Comparison of ENCODE assay signal across 10 cellular contexts in genomic region chr18:8450013-8450412, GRCh38.
DNase-seq lines count a peak whose midpoint lies in the region; ATAC-seq and TF ChIP-seq lines count a peak whose summit lies in the region.
"Had no signal": no experiment of that assay in that cellular context is flagged by ENCODE, and none has a peak within 500 bp of the region (broad histone marks: within the 10 kb centered on the region; RNA-seq: fewer than 3 reads in every experiment).

No MANE protein-coding gene starts in this region.

- peaks cover 6% of the 10 kb centered on the region for H3K4me1 Mint-ChIP-seq in neural crest cell
- no peaks in the 10 kb centered on the region for H3K4me1 Mint-ChIP-seq in activated T-helper 1 cell treated with anti-CD3 and anti-CD28 coated beads, Interleukin-12 subunit alpha, Interleukin-12 subunit beta, Interleukin-2, Interleukin-4 antibody, amounts not matched to agents 30 ng/mL and 10 ng/mL and 1 ng/mL, durations not matched to agents 14 hours and 24 hours and 36 hours (ENCODE audit: low read depth)
- H3K4me1 Mint-ChIP-seq: stimulated activated effector memory CD8-positive, alpha-beta T cell treated with anti-CD3 and anti-CD28 coated beads, Interleukin-12 subunit alpha, Interleukin-12 subunit beta, amount 100 ng/mL, for 72 hours had no signal

- no peaks in the 10 kb centered on the region for H3K36me3 Mint-ChIP-seq in neural crest cell (ENCODE audit: low read depth)
- H3K36me3 Mint-ChIP-seq in activated T-helper 1 cell treated with anti-CD3 and anti-CD28 coated beads, Interleukin-12 subunit alpha, Interleukin-12 subunit beta, Interleukin-2, Interleukin-4 antibody, amounts not matched to agents 30 ng/mL and 10 ng/mL and 1 ng/mL, durations not matched to agents 14 hours and 24 hours and 36 hours (ENCODE audit: low read depth): no peaks in the 10 kb centered on the region
- H3K36me3 Mint-ChIP-seq: stimulated activated effector memory CD8-positive, alpha-beta T cell treated with anti-CD3 and anti-CD28 coated beads, Interleukin-12 subunit alpha, Interleukin-12 subunit beta, amount 100 ng/mL, for 72 hours had no signal

- intact Hi-C loops in mammary epithelial cell (cut with micrococcal nuclease): no loop called here
- intact Hi-C loops in activated T-helper 1 cell treated with anti-CD3 and anti-CD28 coated beads, Interleukin-12 subunit alpha, Interleukin-12 subunit beta, Interleukin-2, Interleukin-4 antibody, amounts not matched to agents 30 ng/mL and 10 ng/mL and 1 ng/mL, durations not matched to agents 14 hours and 24 hours and 36 hours (cut with micrococcal nuclease): no loop called here

- WGBS in mammary epithelial cell (ENCODE audit: low coverage, missing lambda C conversion rate): 68% methylated on average over 5 of the region's 5 CpGs

- H4K20me1 ChIP-seq in DOHH2 (ENCODE audit: control insufficient read depth, insufficient read depth, low read depth, low read length) (no peaks in the 10 kb centered on the region), mammary epithelial cell (ENCODE audit: insufficient read depth, low read length) (no peaks in the 10 kb centered on the region)

- TF ChIP-seq CTCF in DOHH2 (IDR thresholded peaks at IDR 0.05; ENCODE audit: low read depth, low read length, poor library complexity, severe bottlenecking) (peak; percentile 80), mammary epithelial cell (conservative IDR thresholded peaks at IDR 0.05 in 1 of 2, IDR thresholded peaks at IDR 0.05 in 1 of 2; ENCODE audit: extremely low read depth in 1 of 2, insufficient read depth in 1 of 2, low read depth in 1 of 2, low read length in 2 of 2) (peak; percentile 50 to 52), neural crest cell (conservative IDR thresholded peaks at IDR 0.05) (peak; percentile 62)

- CTCF ChIA-PET in mammary epithelial cell (lab: Charles Lee; ENCODE audit: low non-redundant PET): no interaction called here

- no peak for ATAC-seq in HG03280 (IDR thresholded peaks at IDR 0.05; ENCODE audit: unreplicated experiment)
- ATAC-seq: stimulated activated effector memory CD8-positive, alpha-beta T cell treated with anti-CD3 and anti-CD28 coated beads, Interleukin-12 subunit alpha, Interleukin-12 subunit beta, amount 100 ng/mL, for 72 hours had no signal

- H3K9me3 ChIP-seq in DOHH2 (ENCODE audit: control insufficient read depth, insufficient read depth, low read length): no peaks in the 10 kb centered on the region
- H3K9me3 ChIP-seq in mammary epithelial cell (replicated peaks; ENCODE audit: insufficient read depth, low read length): no peaks in the 10 kb centered on the region

- H3K4me1 ChIP-seq in DOHH2 (ENCODE audit: control insufficient read depth, low read length) (no peaks in the 10 kb centered on the region), mammary epithelial cell (ENCODE audit: insufficient read depth, low read length) (peaks cover 5% of the 10 kb centered on the region)

- in situ Hi-C loops in KBM-7 (cut with MboI; ENCODE audit: low pct_unique_long_range_greater_than_20kb, low sequenced_read_pairs) (no loop called here), mammary epithelial cell (cut with MboI; ENCODE audit: low sequenced_read_pairs in 2 of 2) (no loop called here)

- H3K27ac ChIP-seq in DOHH2 (ENCODE audit: low read depth, low read length) (no peak overlapping the region), mammary epithelial cell (ENCODE audit: insufficient read depth, low read depth, low read length) (no peak overlapping the region)

- no peak overlapping the region for H3K9ac ChIP-seq in mammary epithelial cell (ENCODE audit: insufficient read depth, low read length)

- DNase-seq in KBM-7: peak; percentile 20
- DNase-seq in mammary epithelial cell: no peak
- no peak for DNase-seq in neural crest cell (ENCODE audit: low read depth, low spot score)
- DNase-seq in activated T-cell treated with anti-CD3 and anti-CD28 coated beads for 4 hours: no peak
- no peak for DNase-seq in NCI-H187 (lab: John Stamatoyannopoulos, UW)
- no peak for DNase-seq in activated T-helper 1 cell treated with anti-CD3 and anti-CD28 coated beads, Interleukin-12 subunit alpha, Interleukin-12 subunit beta, Interleukin-2, Interleukin-4 antibody, amounts not matched to agents 30 ng/mL and 10 ng/mL and 1 ng/mL, durations not matched to agents 14 hours and 24 hours and 36 hours (ENCODE audit: low spot score)
- DNase-seq: RPMI8226 had no signal

- peaks cover 7% of the 10 kb centered on the region for H3K9me3 Mint-ChIP-seq in neural crest cell
- no peaks in the 10 kb centered on the region for H3K9me3 Mint-ChIP-seq in activated T-helper 1 cell treated with anti-CD3 and anti-CD28 coated beads, Interleukin-12 subunit alpha, Interleukin-12 subunit beta, Interleukin-2, Interleukin-4 antibody, amounts not matched to agents 30 ng/mL and 10 ng/mL and 1 ng/mL, durations not matched to agents 14 hours and 24 hours and 36 hours
- H3K9me3 Mint-ChIP-seq: stimulated activated effector memory CD8-positive, alpha-beta T cell treated with anti-CD3 and anti-CD28 coated beads, Interleukin-12 subunit alpha, Interleukin-12 subunit beta, amount 100 ng/mL, for 72 hours had no signal

- H3K79me2 ChIP-seq in DOHH2 (ENCODE audit: control insufficient read depth, low read length) (no peaks in the 10 kb centered on the region), mammary epithelial cell (ENCODE audit: insufficient read depth, low read length) (no peaks in the 10 kb centered on the region)

- BruUV-seq in mammary epithelial cell (replicated peaks; lab: Mats Ljungman, UMichigan): no TSS peak

- H3K36me3 ChIP-seq in DOHH2 (ENCODE audit: control insufficient read depth, low read length) (no peaks in the 10 kb centered on the region), mammary epithelial cell (ENCODE audit: insufficient read depth, low read length) (no peaks in the 10 kb centered on the region)

- H2AFZ ChIP-seq in mammary epithelial cell (ENCODE audit: low read depth, low read length): no peak overlapping the region

- no peaks in the 10 kb centered on the region for H3F3A ChIP-seq in DOHH2 (ENCODE audit: control insufficient read depth, insufficient read depth)

- no peak overlapping the region for H3K4me2 ChIP-seq in DOHH2 (ENCODE audit: low read length)
- no peak overlapping the region for H3K4me2 ChIP-seq in mammary epithelial cell (ENCODE audit: insufficient read depth, low read depth, low read length)

- dilution Hi-C loops in mammary epithelial cell (cut with HindIII; ENCODE audit: low sequenced_read_pairs): no loop called here

- no peak overlapping the region for H3K4me3 Mint-ChIP-seq in neural crest cell
- H3K4me3 Mint-ChIP-seq in activated T-helper 1 cell treated with anti-CD3 and anti-CD28 coated beads, Interleukin-12 subunit alpha, Interleukin-12 subunit beta, Interleukin-2, Interleukin-4 antibody, amounts not matched to agents 30 ng/mL and 10 ng/mL and 1 ng/mL, durations not matched to agents 14 hours and 24 hours and 36 hours: no peak overlapping the region
- H3K4me3 Mint-ChIP-seq: stimulated activated effector memory CD8-positive, alpha-beta T cell treated with anti-CD3 and anti-CD28 coated beads, Interleukin-12 subunit alpha, Interleukin-12 subunit beta, amount 100 ng/mL, for 72 hours had no signal

- no peaks in the 10 kb centered on the region for H3K27me3 Mint-ChIP-seq in neural crest cell (ENCODE audit: low read depth)
- peaks cover 4% of the 10 kb centered on the region for H3K27me3 Mint-ChIP-seq in activated T-helper 1 cell treated with anti-CD3 and anti-CD28 coated beads, Interleukin-12 subunit alpha, Interleukin-12 subunit beta, Interleukin-2, Interleukin-4 antibody, amounts not matched to agents 30 ng/mL and 10 ng/mL and 1 ng/mL, durations not matched to agents 14 hours and 24 hours and 36 hours (ENCODE audit: insufficient read depth)

- no peak overlapping the region for H3K4me3 ChIP-seq in DOHH2 (ENCODE audit: low read length)
- no peak overlapping the region for H3K4me3 ChIP-seq in mammary epithelial cell (replicated peaks in 1 of 3; ENCODE audit: insufficient read depth in 1 of 3, low read depth in 2 of 3, low read length in 3 of 3)

- no peak overlapping the region for H3K27ac Mint-ChIP-seq in neural crest cell (ENCODE audit: unreplicated experiment)
- no peak overlapping the region for H3K27ac Mint-ChIP-seq in activated T-helper 1 cell treated with anti-CD3 and anti-CD28 coated beads, Interleukin-12 subunit alpha, Interleukin-12 subunit beta, Interleukin-2, Interleukin-4 antibody, amounts not matched to agents 30 ng/mL and 10 ng/mL and 1 ng/mL, durations not matched to agents 14 hours and 24 hours and 36 hours
- H3K27ac Mint-ChIP-seq: stimulated activated effector memory CD8-positive, alpha-beta T cell treated with anti-CD3 and anti-CD28 coated beads, Interleukin-12 subunit alpha, Interleukin-12 subunit beta, amount 100 ng/mL, for 72 hours had no signal

- H3K27me3 ChIP-seq in DOHH2 (ENCODE audit: control insufficient read depth, low read length) (no peaks in the 10 kb centered on the region), mammary epithelial cell (ENCODE audit: insufficient read depth, low read length) (no peaks in the 10 kb centered on the region)

- no peaks in the 10 kb centered on the region for H3K9me2 ChIP-seq in DOHH2 (replicated peaks; ENCODE audit: control insufficient read depth, low read length)
